ENCODE assay signal across 13 cellular contexts in the genomic region with DNA sequence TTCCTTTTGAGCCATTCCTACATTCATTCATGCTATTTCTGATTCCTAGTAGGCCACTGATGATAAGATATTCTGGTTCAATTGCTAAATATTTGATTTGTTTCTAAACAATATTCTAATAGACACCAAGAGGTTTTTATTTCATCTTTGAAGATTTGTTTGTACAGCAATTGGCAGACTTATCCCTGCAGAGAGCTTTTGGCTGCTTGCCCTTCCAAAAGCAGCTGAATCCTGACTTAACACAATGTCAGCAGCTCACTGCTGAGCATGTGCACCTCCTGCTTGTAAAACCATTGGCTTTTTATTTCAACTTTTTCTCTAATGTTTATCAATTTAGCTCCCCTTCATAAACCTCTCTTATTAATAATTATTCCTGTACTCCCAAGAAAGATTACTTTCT. TPM values are rescaled to one million over a fixed set of nuclear protein-coding genes. Genes with fewer than 3 reads are reported as not detected.
DNase-seq lines count a peak whose midpoint lies in the region; ATAC-seq, FAIRE-seq and TF ChIP-seq lines count a peak whose summit lies in the region.
"Had no signal": no experiment of that assay in that cellular context is flagged by ENCODE, and none has a peak within 500 bp of the region (broad histone marks: within the 10 kb centered on the region; RNA-seq: fewer than 3 reads in every experiment).

No MANE protein-coding gene starts in this region.

- no peaks in the 10 kb centered on the region for H3K27me3 Mint-ChIP-seq in endothelial cell (ENCODE audit: unreplicated experiment)

- DNase-seq in DMS153 treated with DMSO at 0.1 percent for 48 hours (lab: John Stamatoyannopoulos, UW; ENCODE audit: unreplicated experiment) (peak; percentile 61), NCI-H2081 (lab: John Stamatoyannopoulos, UW) (peak; percentile 50 to 90), astrocyte of the hippocampus (ENCODE audit: low read depth, low spot score) (peak; percentile 67), kidney tubule cell (ENCODE audit: low spot score) (peak; percentile 13), endothelial cell (ENCODE audit: low spot score) (no peak), GM12892 (ENCODE audit: insufficient read length) (no peak), NCI-H187 (lab: John Stamatoyannopoulos, UW) (no peak)
- DNase-seq: NCI-H187 treated with DMSO at 0.1 percent for 48 hours, right lobe of liver had no signal

- FAIRE-seq in GM12892 (lab: Jason Lieb, UNC): no peak
- FAIRE-seq: urothelium cell line had no signal

- H3K4me1 Mint-ChIP-seq in endothelial cell (ENCODE audit: unreplicated experiment): no peaks in the 10 kb centered on the region
- H3K4me1 Mint-ChIP-seq: activated T-helper 17 cell treated with anti-CD3 and anti-CD28 coated beads, Interleukin-2, amount 50 U/mL, for 72 hours had no signal

- no peak for ATAC-seq in HG02610 (IDR thresholded peaks at IDR 0.05; ENCODE audit: unreplicated experiment)
- ATAC-seq: activated T-helper 17 cell treated with anti-CD3 and anti-CD28 coated beads, Interleukin-2, amount 50 U/mL, for 72 hours had no signal

- no peaks in the 10 kb centered on the region for H3K9me3 Mint-ChIP-seq in endothelial cell (ENCODE audit: unreplicated experiment)
- H3K9me3 Mint-ChIP-seq: activated T-helper 17 cell treated with anti-CD3 and anti-CD28 coated beads, Interleukin-2, amount 50 U/mL, for 72 hours had no signal

- no peak for TF ChIP-seq POLR2A in GM12892 (IDR thresholded peaks at IDR 0.05; ENCODE audit: low read depth, low read length)

- no peak overlapping the region for H3K27ac Mint-ChIP-seq in endothelial cell (ENCODE audit: unreplicated experiment)
- H3K27ac Mint-ChIP-seq: activated T-helper 17 cell treated with anti-CD3 and anti-CD28 coated beads, Interleukin-2, amount 50 U/mL, for 72 hours had no signal

- TF ChIP-seq CTCF in endothelial cell (IDR thresholded peaks at IDR 0.05; ENCODE audit: unreplicated experiment): no peak

- no peaks in the 10 kb centered on the region for H3K36me3 Mint-ChIP-seq in endothelial cell (ENCODE audit: low read depth, unreplicated experiment)

- no peak overlapping the region for H3K4me3 Mint-ChIP-seq in endothelial cell (ENCODE audit: unreplicated experiment)
- H3K4me3 Mint-ChIP-seq: activated T-helper 17 cell treated with anti-CD3 and anti-CD28 coated beads, Interleukin-2, amount 50 U/mL, for 72 hours had no signal

RNA-seq across cellular contexts. Expression of gene MMRN1, which starts 45.3 kb away (rescaled TPM):
- 304 TPM for total RNA-seq in endothelial cell (ENCODE audit: unreplicated experiment)
- polyA plus RNA-seq in GM12892 (2012; ENCODE audit: missing spikeins): 1.2 TPM
- total RNA-seq: chondrocyte had no signal

Comparison
In these comparisons a context has a peak if more than half of its experiments do, and no peak if none do; other contexts are left out.
1. DNase-seq: peak in DMS153 treated with DMSO at 0.1 percent for 48 hours (single experiment), NCI-H2081 (2 of 2), astrocyte of the hippocampus (single experiment) and kidney tubule cell (single experiment); none in endothelial cell (single experiment), GM12892 (single experiment) and NCI-H187 (0 of 2).